In genomic region chr6:70221025-70221714, GRCh38 we compare ENCODE assay signal across 8 cellular contexts.
DNase-seq lines count a peak whose midpoint lies in the region; ATAC-seq and TF ChIP-seq lines count a peak whose summit lies in the region.

No MANE protein-coding gene starts in this region.

- DNase-seq in CD1c-positive myeloid dendritic cell (ENCODE audit: extremely low spot score) (peak; percentile 32), LHCN-M2 (ENCODE audit: low read depth) (peak; percentile 9), T-helper 17 cell (no peak), germinal center (ENCODE audit: low spot score) (peak; percentile 24), spleen (no peak)
- no peak for DNase-seq in activated CD8-positive, alpha-beta memory T cell treated with anti-CD3 and anti-CD28 coated beads for 24 hours
- DNase-seq in activated CD4-positive, alpha-beta T cell treated with anti-CD3 and anti-CD28 coated beads, Interleukin-2, amount 50 U/mL, for 4 hours, result no peak

- peaks cover 50% of the 10 kb centered on the region for H3K27me3 Mint-ChIP-seq in T-helper 17 cell

- TF ChIP-seq CTCF in spleen (IDR thresholded peaks at IDR 0.05 in 8 of 11, conservative IDR thresholded peaks at IDR 0.05 in 3 of 11), result peak; percentile 15 to 66 (median 44)

- peaks cover 2% of the 10 kb centered on the region for H3K4me1 Mint-ChIP-seq in T-helper 17 cell

- 16 to 23% (median 17%) methylated on average over 4 of the region's 4 CpGs for WGBS in spleen, 5 donors

- H3K36me3 Mint-ChIP-seq in T-helper 17 cell (ENCODE audit: low read depth), result peaks cover 2% of the 10 kb centered on the region

- TF ChIP-seq POLR2A in spleen (IDR thresholded peaks at IDR 0.05), result no peak

- intact Hi-C loops in spleen (cut with DNase I; ENCODE audit: low total_unique reads), result no loop called here

- H3K9me3 ChIP-seq in T-helper 17 cell (ENCODE audit: control insufficient read depth, low read length, poor library complexity, severe bottlenecking) (no peaks in the 10 kb centered on the region), spleen (no peaks in the 10 kb centered on the region)

- H3K27me3 ChIP-seq in spleen (replicated peaks in 1 of 7), result peaks cover 0 to 4% (median 0%) of the 10 kb centered on the region in 7 donors

- no peak overlapping the region for H3K27ac Mint-ChIP-seq in T-helper 17 cell

- no peaks in the 10 kb centered on the region for H3K36me3 ChIP-seq in spleen

- no peak overlapping the region for H3K4me3 ChIP-seq in spleen

- H3K4me1 ChIP-seq in spleen, result peaks cover 0 to 7% (median 0%) of the 10 kb centered on the region in 6 donors

- ATAC-seq in GM18861 (IDR thresholded peaks at IDR 0.05; ENCODE audit: unreplicated experiment) (peak; percentile 49), T-helper 17 cell (peak; percentile 53)

- no peak overlapping the region for H3K27ac ChIP-seq in spleen

- H3K4me3 Mint-ChIP-seq in T-helper 17 cell, result no peak overlapping the region

Comparison
In these comparisons a context has a peak if more than half of its experiments do, and no peak if none do; other contexts are left out.
1. DNase-seq: peak in CD1c-positive myeloid dendritic cell (single experiment), LHCN-M2 (single experiment) and germinal center (single experiment); none in T-helper 17 cell (0 of 3), spleen (single experiment), activated CD8-positive, alpha-beta memory T cell treated with anti-CD3 and anti-CD28 coated beads for 24 hours (single experiment) and activated CD4-positive, alpha-beta T cell treated with anti-CD3 and anti-CD28 coated beads, Interleukin-2, amount 50 U/mL, for 4 hours (0 of 2).